In the genomic region with DNA sequence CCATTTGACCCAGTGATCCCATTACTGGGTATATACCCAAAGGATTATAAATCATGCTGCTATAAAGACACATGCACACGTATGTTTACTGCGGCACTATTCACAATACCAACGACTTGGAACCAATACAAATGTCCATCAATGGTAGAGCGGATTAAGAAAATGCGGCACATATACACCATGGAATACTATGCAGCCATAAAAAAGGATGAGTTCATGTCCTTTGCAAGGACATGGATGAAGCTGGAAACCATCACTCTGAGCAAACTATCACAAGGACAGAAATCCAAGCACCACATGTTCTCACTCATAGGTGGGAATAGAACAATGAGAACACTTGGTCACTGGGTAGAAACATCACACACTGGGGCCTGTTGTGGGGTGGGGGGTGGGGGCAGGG, we compare ENCODE assay signal across 1 cellular context. TPM values are rescaled to one million over a fixed set of nuclear protein-coding genes. Genes with fewer than 3 reads are reported as not detected.
"Had no signal": no experiment of that assay in that cellular context is flagged by ENCODE, and none has a peak within 500 bp of the region (broad histone marks: within the 10 kb centered on the region; RNA-seq: fewer than 3 reads in every experiment).

No MANE protein-coding gene starts in this region.

RNA-seq across cellular contexts. Expression of a gene that starts 16.9 kb away (rescaled TPM):
- polyA plus RNA-seq: fibroblast of lung had no signal
